ENCODE assay signal across 8 cellular contexts in the genomic region with DNA sequence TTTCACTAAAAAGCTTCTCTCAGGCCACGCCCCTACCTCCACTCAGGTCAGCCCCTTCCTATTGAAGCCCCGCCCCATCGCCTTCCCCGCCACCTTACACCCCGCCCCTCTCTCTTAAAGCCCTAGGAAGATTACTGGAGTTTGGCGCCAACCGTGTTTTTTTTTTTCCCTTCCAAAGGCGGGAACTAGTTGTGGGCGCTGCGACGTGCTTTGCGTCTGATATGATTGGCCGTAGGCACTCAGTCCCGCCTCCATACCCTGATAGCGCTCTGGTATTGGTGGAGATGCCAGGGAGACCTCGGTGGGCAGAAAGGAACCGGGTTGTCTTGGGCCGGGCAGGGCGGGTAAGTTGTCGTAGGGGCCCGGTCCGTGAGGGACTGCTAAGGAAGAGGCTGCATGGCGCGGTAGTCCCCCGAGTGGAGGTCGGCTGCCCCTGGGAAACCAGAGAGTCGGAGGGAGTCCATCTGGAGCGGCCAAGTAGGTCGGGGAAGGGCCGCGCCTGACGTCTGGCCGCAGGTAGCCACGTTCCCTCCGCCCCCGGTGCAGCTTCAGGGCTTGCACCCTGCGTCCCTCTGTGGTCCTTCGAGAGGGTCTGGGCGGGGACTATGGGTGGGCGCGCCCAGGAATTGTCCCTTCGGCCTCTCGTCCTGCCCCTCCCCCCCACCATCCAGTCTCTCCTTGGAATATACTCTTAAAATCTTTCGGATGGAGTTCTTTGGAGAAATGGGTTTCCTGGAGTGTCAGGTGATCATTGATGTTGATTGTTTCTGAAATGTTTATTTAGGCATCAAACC. TPM values are rescaled to one million over a fixed set of nuclear protein-coding genes. Genes with fewer than 3 reads are reported as not detected.
A peak's percentile ranks its signal among the peaks of the same experiment; 100 is the strongest.
DNase-seq lines count a peak whose midpoint lies in the region; ATAC-seq, FAIRE-seq and TF ChIP-seq lines count a peak whose summit lies in the region.

A gene (plus strand): TSS at position 290 of the 794 bp plus-strand sequence.

- H3K4me1 ChIP-seq in iPS DF 6.9 (ENCODE audit: control insufficient read depth, insufficient read depth, low read length) = no peaks in the 10 kb centered on the region

- H3K4me3 ChIP-seq in iPS DF 6.9 (ENCODE audit: low read length) (peak within 1 kb of the TSS; percentile 88; the same call in 1 of the 2 replicates), skeletal muscle cell (ENCODE audit: low read depth, low read length) (peak within 1 kb of the TSS; percentile 92)

- peak within 1 kb of the TSS; percentile 90 to 98 (median 96) for H3K27ac Mint-ChIP-seq in brain

- H3K9me3 ChIP-seq in iPS DF 6.9 (ENCODE audit: control insufficient read depth, insufficient read depth, low read length) = no peaks in the 10 kb centered on the region

- peaks cover 27% of the 10 kb centered on the region for H3K36me3 Mint-ChIP-seq in brain

- peak within 1 kb of the TSS; percentile 87 for H3K27ac ChIP-seq in 22Rv1
- H3K27ac ChIP-seq in iPS DF 6.9 (ENCODE audit: low read length) = no peak within 1 kb of the TSS

- H3K9me3 Mint-ChIP-seq in brain = no peaks in the 10 kb centered on the region

- peak; percentile 96 for FAIRE-seq in TTC549 (lab: Jason Lieb, UNC)

- H3K36me3 ChIP-seq in iPS DF 6.9 (ENCODE audit: control insufficient read depth, insufficient read depth, low read length) = peaks cover 5% of the 10 kb centered on the region; the same call in 1 of the 2 replicates

- no peaks in the 10 kb centered on the region for H3K27me3 ChIP-seq in iPS DF 6.9 (ENCODE audit: control insufficient read depth, insufficient read depth, low read length)

- no CpG with 5 or more reads among the region's 44 CpGs for WGBS in iPS DF 6.9 (ENCODE audit: insufficient coverage, insufficient read length)

- H3K4me3 Mint-ChIP-seq in brain = peak within 1 kb of the TSS; percentile 94 to 99 (median 97)

- H3K4me1 Mint-ChIP-seq in brain = peaks cover 32% of the 10 kb centered on the region

- ATAC-seq in GM18520 (IDR thresholded peaks at IDR 0.05; ENCODE audit: unreplicated experiment) = peak; percentile 100
- peak; percentile 94 for ATAC-seq in HG03064 (IDR thresholded peaks at IDR 0.05; ENCODE audit: low read depth, unreplicated experiment)

- TF ChIP-seq CTCF in 22Rv1 (IDR thresholded peaks at IDR 0.05) (no peak), brain (conservative IDR thresholded peaks at IDR 0.05) (no peak)

- peak; percentile 99 for DNase-seq in NCI-H2107 treated with DMSO at 0.1 percent for 48 hours (lab: John Stamatoyannopoulos, UW; ENCODE audit: unreplicated experiment)
- DNase-seq in iPS DF 6.9 (ENCODE audit: low read depth, low spot score) = peak; percentile 98
- DNase-seq in skeletal muscle cell (ENCODE audit: low read depth) = peak; percentile 96

- H3K27me3 Mint-ChIP-seq in brain = peaks cover 5% of the 10 kb centered on the region

RNA-seq across cellular contexts. Expression of the gene that starts here (rescaled TPM):
- polyA plus RNA-seq in brain (ENCODE audit: insufficient read depth, low read depth, low replicate concordance) = 3.1 TPM
